In the genomic region with DNA sequence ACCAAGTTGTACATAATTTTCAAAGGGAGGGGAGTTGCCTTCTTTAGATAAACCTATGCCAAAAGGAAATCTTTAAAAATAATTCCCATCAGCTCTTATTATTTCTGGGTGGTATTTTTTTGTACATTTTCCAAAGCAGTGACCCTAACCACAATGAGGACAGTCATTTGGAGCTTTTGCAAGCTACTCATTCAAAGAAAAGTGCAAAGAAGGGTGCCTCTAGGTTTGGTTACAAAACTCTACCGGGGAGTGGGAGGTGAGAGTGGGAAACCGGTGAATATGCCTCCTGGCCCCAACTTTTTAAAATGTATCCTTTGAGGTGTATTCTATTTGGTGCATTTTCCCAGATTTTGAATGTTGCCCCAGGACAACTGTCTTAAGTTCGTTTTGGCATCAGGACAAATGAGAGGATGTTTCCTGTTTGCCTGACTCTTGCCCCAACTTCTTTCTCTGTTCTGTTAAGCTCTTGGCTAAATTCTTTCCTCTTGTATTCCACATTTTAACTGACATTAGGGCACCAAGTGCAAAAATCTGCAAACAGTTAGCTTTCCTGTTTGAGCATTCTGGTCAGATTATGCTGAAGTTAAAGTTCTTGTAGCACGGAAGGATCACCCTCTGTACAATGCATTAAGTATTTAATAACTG, we compare ENCODE assay signal across 15 cellular contexts.
DNase-seq lines count a peak whose midpoint lies in the region; ATAC-seq and TF ChIP-seq lines count a peak whose summit lies in the region.
"Had no signal": no experiment of that assay in that cellular context is flagged by ENCODE, and none has a peak within 500 bp of the region (broad histone marks: within the 10 kb centered on the region; RNA-seq: fewer than 3 reads in every experiment).

No MANE protein-coding gene starts in this region.

- DNase-seq in HCEC 1CT (peak; percentile 35), RWPE1 (ENCODE audit: low spot score) (no peak), fibroblast of gingiva (ENCODE audit: low read depth) (peak; percentile 86), spleen (no peak), NCI-H2081 (lab: John Stamatoyannopoulos, UW) (no peak), coronary artery (ENCODE audit: low spot score) (no peak)
- DNase-seq in activated CD8-positive, alpha-beta memory T cell treated with anti-CD3 and anti-CD28 coated beads, Interleukin-2, amount 10 ng/mL, durations not matched to agents 7 days and 5 days, result no peak
- DNase-seq: activated B cell treated with CpG ODN at 0.5 μM for 24 hours, adrenal gland, COR-L47, Karpas-422, sigmoid colon, SW 1271 had no signal

- peaks cover 51% of the 10 kb centered on the region for H3K4me1 Mint-ChIP-seq in activated CD8-positive, alpha-beta memory T cell treated with anti-CD3 and anti-CD28 coated beads, Interleukin-2, amount 10 ng/mL, durations not matched to agents 7 days and 5 days

- POLR2A ChIA-PET in RWPE1 (lab: Yijun Ruan, JAX; ENCODE audit: low non-redundant PET), result no interaction called here

- peaks cover 12% of the 10 kb centered on the region for H3K36me3 Mint-ChIP-seq in activated CD8-positive, alpha-beta memory T cell treated with anti-CD3 and anti-CD28 coated beads, Interleukin-2, amount 10 ng/mL, durations not matched to agents 7 days and 5 days

- no peaks in the 10 kb centered on the region for H3K27me3 ChIP-seq in spleen (replicated peaks in 1 of 7)
- H3K27me3 ChIP-seq: adrenal gland, sigmoid colon had no signal

- no peak overlapping the region for H3K4me3 Mint-ChIP-seq in activated CD8-positive, alpha-beta memory T cell treated with anti-CD3 and anti-CD28 coated beads, Interleukin-2, amount 10 ng/mL, durations not matched to agents 7 days and 5 days
- H3K4me3 Mint-ChIP-seq: activated B cell treated with CpG ODN at 0.5 μM for 24 hours had no signal

- H3K9me3 ChIP-seq in spleen, result no peaks in the 10 kb centered on the region
- H3K9me3 ChIP-seq: adrenal gland, sigmoid colon, thoracic aorta had no signal

- ATAC-seq in activated CD8-positive, alpha-beta memory T cell treated with anti-CD3 and anti-CD28 coated beads, Interleukin-2, amount 10 ng/mL, durations not matched to agents 7 days and 5 days, result no peak
- ATAC-seq in GM21367 (IDR thresholded peaks at IDR 0.05; ENCODE audit: unreplicated experiment), result no peak

- H3K27ac Mint-ChIP-seq in activated CD8-positive, alpha-beta memory T cell treated with anti-CD3 and anti-CD28 coated beads, Interleukin-2, amount 10 ng/mL, durations not matched to agents 7 days and 5 days, result no peak overlapping the region
- H3K27ac Mint-ChIP-seq: activated B cell treated with CpG ODN at 0.5 μM for 24 hours had no signal

- TF ChIP-seq CTCF in RWPE1 (conservative IDR thresholded peaks at IDR 0.05; ENCODE audit: low read depth) (no peak), spleen (IDR thresholded peaks at IDR 0.05 in 8 of 11, conservative IDR thresholded peaks at IDR 0.05 in 3 of 11) (no peak), coronary artery (IDR thresholded peaks at IDR 0.05) (no peak)

- H3K4me1 ChIP-seq in spleen, result peaks cover 8 to 67% (median 23%) of the 10 kb centered on the region in 6 donors

- H3K27me3 Mint-ChIP-seq in activated CD8-positive, alpha-beta memory T cell treated with anti-CD3 and anti-CD28 coated beads, Interleukin-2, amount 10 ng/mL, durations not matched to agents 7 days and 5 days, result no peaks in the 10 kb centered on the region
- H3K27me3 Mint-ChIP-seq: activated B cell treated with CpG ODN at 0.5 μM for 24 hours had no signal

- intact Hi-C loops in spleen (cut with DNase I; ENCODE audit: low total_unique reads), result no loop called here

- CTCF ChIA-PET in RWPE1 (lab: Yijun Ruan, JAX), result no interaction called here
- CTCF ChIA-PET in activated CD8-positive, alpha-beta memory T cell treated with anti-CD3 and anti-CD28 coated beads, Interleukin-2, amount 10 ng/mL, durations not matched to agents 7 days and 5 days (lab: Charles Lee), result interaction anchor here (1.4 to 1.7 kb wide), 2 partner anchors 16 to 23 kb away, joined by 3 to 4 read pairs; no protein-coding TSS in a partner anchor

- TF ChIP-seq POLR2A in spleen (IDR thresholded peaks at IDR 0.05), result no peak

- peak overlapping the region; percentile 65 for H3K27ac ChIP-seq in RWPE1
- peak overlapping the region in 6 of 8 donors; percentile 3 to 59 (median 26) for H3K27ac ChIP-seq in spleen
- H3K27ac ChIP-seq in coronary artery, result peak overlapping the region in 1 of 2 donors; percentile 20

- 19 to 50% (median 43%) methylated on average over 4 of the region's 4 CpGs for WGBS in spleen, 5 donors

- H3K4me3 ChIP-seq in spleen (no peak overlapping the region), coronary artery (no peak overlapping the region)
- H3K4me3 ChIP-seq: adrenal gland, sigmoid colon, thoracic aorta had no signal

- no peaks in the 10 kb centered on the region for H3K36me3 ChIP-seq in spleen
- H3K36me3 ChIP-seq: adrenal gland, sigmoid colon, thoracic aorta had no signal

- H3K9me3 Mint-ChIP-seq in activated CD8-positive, alpha-beta memory T cell treated with anti-CD3 and anti-CD28 coated beads, Interleukin-2, amount 10 ng/mL, durations not matched to agents 7 days and 5 days (ENCODE audit: low read depth), result no peaks in the 10 kb centered on the region
- H3K9me3 Mint-ChIP-seq: activated B cell treated with CpG ODN at 0.5 μM for 24 hours had no signal

Comparison
In these comparisons a context has a peak if more than half of its experiments do, and no peak if none do; other contexts are left out.
1. DNase-seq: peak in HCEC 1CT (single experiment) and fibroblast of gingiva (single experiment); none in RWPE1 (single experiment), spleen (single experiment), activated CD8-positive, alpha-beta memory T cell treated with anti-CD3 and anti-CD28 coated beads, Interleukin-2, amount 10 ng/mL, durations not matched to agents 7 days and 5 days (single experiment), NCI-H2081 (0 of 2) and coronary artery (single experiment).